43 cellular contexts compared by ENCODE assay signal in genomic region chr9:135697226-135697625, GRCh38. TPM values are rescaled to one million over a fixed set of nuclear protein-coding genes. Genes with fewer than 3 reads are reported as not detected.
"Had no signal": no experiment of that assay in that cellular context is flagged by ENCODE, and none has a peak within 500 bp of the region (broad histone marks: within the 10 kb centered on the region; RNA-seq: fewer than 3 reads in every experiment).

No MANE protein-coding gene starts in this region.

- H3K27me3 ChIP-seq: brain microvascular endothelial cell had no signal

- H3K9me3 ChIP-seq: adrenal gland, ascending aorta, body of pancreas, breast epithelium had no signal

- H3K9me3 Mint-ChIP-seq: activated naive CD4-positive, alpha-beta T cell treated with anti-CD3 and anti-CD28 coated beads for 36 hours; activated naive CD4-positive, alpha-beta T cell treated with anti-CD3 and anti-CD28 coated beads, Interleukin-2, amount 10 ng/mL, durations not matched to agents 7 days and 5 days; activated naive CD4-positive, alpha-beta T cell treated with anti-CD3 and anti-CD28 coated beads, Interleukin-2, amount 50 U/mL, for 24 hours; activated naive CD4-positive, alpha-beta T cell treated with anti-CD3 and anti-CD28 coated beads, Interleukin-2, amount 50 U/mL, for 72 hours; activated naive CD8-positive, alpha-beta T cell treated with anti-CD3 and anti-CD28 coated beads for 36 hours; activated naive CD8-positive, alpha-beta T cell treated with anti-CD3 and anti-CD28 coated beads, Interleukin-2, amount 10 ng/mL, durations not matched to agents 7 days and 5 days; activated naive CD8-positive, alpha-beta T cell treated with anti-CD3 and anti-CD28 coated beads, Interleukin-2, amount 50 U/mL, for 24 hours; activated T-cell treated with anti-CD3 and anti-CD28 coated beads, Interleukin-2, amount 50 U/mL, for 24 hours; activated T-cell treated with anti-CD3 and anti-CD28 coated beads, Interleukin-2, amount 50 U/mL, for 4 hours; activated T-cell treated with anti-CD3 and anti-CD28 coated beads, Interleukin-2, amount 50 U/mL, for 72 hours; activated T-helper 1 cell treated with anti-CD3 and anti-CD28 coated beads, Interleukin-12 subunit alpha, Interleukin-12 subunit beta, Interleukin-2, Interleukin-4 antibody, amounts not matched to agents 30 ng/mL and 10 ng/mL and 1 ng/mL, durations not matched to agents 14 hours and 24 hours and 36 hours; activated T-helper 17 cell treated with anti-CD3 and anti-CD28 coated beads, Interleukin-2, amount 50 U/mL, for 72 hours; activated T-helper 2 cell treated with anti-CD3 and anti-CD28 coated beads, Interferon-gamma antibody, Interleukin-2, Interleukin-4, amounts not matched to agents 10 μg/mL and 5 μg/mL and 100 μg/mL, durations not matched to agents 14 hours and 24 hours and 36 hours; central memory CD8-positive, alpha-beta T cell had no signal

- H3K27me3 Mint-ChIP-seq: activated naive CD4-positive, alpha-beta T cell treated with anti-CD3 and anti-CD28 coated beads, Interleukin-2, amount 10 ng/mL, durations not matched to agents 7 days and 5 days; activated naive CD8-positive, alpha-beta T cell; activated naive CD8-positive, alpha-beta T cell treated with anti-CD3 and anti-CD28 coated beads, Interleukin-2, amount 10 ng/mL, durations not matched to agents 7 days and 5 days; activated T-helper 17 cell treated with anti-CD3 and anti-CD28 coated beads, Interleukin-2, amount 50 U/mL, for 72 hours had no signal

- DNase-seq: activated effector memory CD4-positive, alpha-beta T cell treated with anti-CD3 and anti-CD28 coated beads, Interleukin-2, amount 50 U/mL, for 16 hours; activated effector memory CD4-positive, alpha-beta T cell treated with Interleukin-2 at 50 U/mL for 16 hours; activated gamma-delta T cell; activated gamma-delta T cell treated with Interleukin-2 at 50 U/mL for 16 hours; activated naive CD4-positive, alpha-beta T cell; activated naive CD4-positive, alpha-beta T cell treated with anti-CD3 and anti-CD28 coated beads for 36 hours; activated naive CD4-positive, alpha-beta T cell treated with anti-CD3 and anti-CD28 coated beads, Interleukin-2, amount 10 ng/mL, durations not matched to agents 7 days and 5 days; activated naive CD4-positive, alpha-beta T cell treated with anti-CD3 and anti-CD28 coated beads, Interleukin-2, amount 50 U/mL, for 16 hours; activated naive CD4-positive, alpha-beta T cell treated with Interleukin-2 at 50 U/mL for 16 hours; activated naive CD8-positive, alpha-beta T cell treated with anti-CD3 and anti-CD28 coated beads for 36 hours; activated naive CD8-positive, alpha-beta T cell treated with anti-CD3 and anti-CD28 coated beads, Interleukin-2, amount 10 ng/mL, durations not matched to agents 7 days and 5 days; activated naive CD8-positive, alpha-beta T cell treated with anti-CD3 and anti-CD28 coated beads, Interleukin-2, amount 50 U/mL, for 24 hours; activated T-cell treated with anti-CD3 and anti-CD28 coated beads, Interleukin-2, amount 50 U/mL, for 24 hours; activated T-cell treated with anti-CD3 and anti-CD28 coated beads, Interleukin-2, amount 50 U/mL, for 4 hours; activated T-cell treated with anti-CD3 and anti-CD28 coated beads, Interleukin-2, amount 50 U/mL, for 48 hours; activated T-cell treated with anti-CD3 and anti-CD28 coated beads, Interleukin-2, amount 50 U/mL, for 72 hours; adrenal gland; amniotic stem cell; amygdala; anterior cingulate cortex; aorta; body of pancreas; brain microvascular endothelial cell; caudate nucleus; central memory CD4-positive, alpha-beta T cell; cerebellar nuclear complex had no signal

- H3K27ac Mint-ChIP-seq: activated naive CD4-positive, alpha-beta T cell treated with anti-CD3 and anti-CD28 coated beads for 36 hours; activated naive CD4-positive, alpha-beta T cell treated with anti-CD3 and anti-CD28 coated beads, Interleukin-2, amount 10 ng/mL, durations not matched to agents 7 days and 5 days; activated naive CD4-positive, alpha-beta T cell treated with anti-CD3 and anti-CD28 coated beads, Interleukin-2, amount 50 U/mL, for 24 hours; activated naive CD4-positive, alpha-beta T cell treated with anti-CD3 and anti-CD28 coated beads, Interleukin-2, amount 50 U/mL, for 72 hours; activated naive CD8-positive, alpha-beta T cell; activated naive CD8-positive, alpha-beta T cell treated with anti-CD3 and anti-CD28 coated beads for 36 hours; activated naive CD8-positive, alpha-beta T cell treated with anti-CD3 and anti-CD28 coated beads, Interleukin-2, amount 10 ng/mL, durations not matched to agents 7 days and 5 days; activated naive CD8-positive, alpha-beta T cell treated with anti-CD3 and anti-CD28 coated beads, Interleukin-2, amount 50 U/mL, for 24 hours; activated T-cell treated with anti-CD3 and anti-CD28 coated beads, Interleukin-2, amount 50 U/mL, for 24 hours; activated T-cell treated with anti-CD3 and anti-CD28 coated beads, Interleukin-2, amount 50 U/mL, for 72 hours; activated T-helper 1 cell treated with anti-CD3 and anti-CD28 coated beads, Interleukin-12 subunit alpha, Interleukin-12 subunit beta, Interleukin-2, Interleukin-4 antibody, amounts not matched to agents 30 ng/mL and 10 ng/mL and 1 ng/mL, durations not matched to agents 14 hours and 24 hours and 36 hours; activated T-helper 17 cell treated with anti-CD3 and anti-CD28 coated beads, Interleukin-2, amount 50 U/mL, for 72 hours; activated T-helper 2 cell treated with anti-CD3 and anti-CD28 coated beads, Interferon-gamma antibody, Interleukin-2, Interleukin-4, amounts not matched to agents 10 μg/mL and 5 μg/mL and 100 μg/mL, durations not matched to agents 14 hours and 24 hours and 36 hours; brain had no signal

- H3K4me1 Mint-ChIP-seq: activated naive CD4-positive, alpha-beta T cell treated with anti-CD3 and anti-CD28 coated beads, Interleukin-2, amount 10 ng/mL, durations not matched to agents 7 days and 5 days; activated naive CD4-positive, alpha-beta T cell treated with anti-CD3 and anti-CD28 coated beads, Interleukin-2, amount 50 U/mL, for 24 hours; activated naive CD8-positive, alpha-beta T cell treated with anti-CD3 and anti-CD28 coated beads for 36 hours; activated naive CD8-positive, alpha-beta T cell treated with anti-CD3 and anti-CD28 coated beads, Interleukin-2, amount 10 ng/mL, durations not matched to agents 7 days and 5 days; activated naive CD8-positive, alpha-beta T cell treated with anti-CD3 and anti-CD28 coated beads, Interleukin-2, amount 50 U/mL, for 24 hours; activated T-helper 17 cell treated with anti-CD3 and anti-CD28 coated beads, Interleukin-2, amount 50 U/mL, for 72 hours; central memory CD8-positive, alpha-beta T cell had no signal

- ATAC-seq: activated naive CD4-positive, alpha-beta T cell treated with anti-CD3 and anti-CD28 coated beads, Interleukin-2, amount 50 U/mL, for 72 hours; activated naive CD8-positive, alpha-beta T cell treated with anti-CD3 and anti-CD28 coated beads, Interleukin-2, amount 50 U/mL, for 24 hours; activated T-cell treated with anti-CD3 and anti-CD28 coated beads, Interleukin-2, amount 50 U/mL, for 4 hours; activated T-cell treated with anti-CD3 and anti-CD28 coated beads, Interleukin-2, amount 50 U/mL, for 72 hours; activated T-helper 17 cell treated with anti-CD3 and anti-CD28 coated beads, Interleukin-2, amount 50 U/mL, for 72 hours; body of pancreas had no signal

- H3K4me1 ChIP-seq: breast epithelium had no signal

- H3K36me3 ChIP-seq: adrenal gland, ascending aorta, brain microvascular endothelial cell, breast epithelium, cardiac muscle cell had no signal

- H3K27ac ChIP-seq: adrenal gland, ascending aorta, body of pancreas, brain microvascular endothelial cell, breast epithelium, cardiac muscle cell had no signal

- H3K36me3 Mint-ChIP-seq: activated naive CD4-positive, alpha-beta T cell treated with anti-CD3 and anti-CD28 coated beads, Interleukin-2, amount 10 ng/mL, durations not matched to agents 7 days and 5 days; activated naive CD4-positive, alpha-beta T cell treated with anti-CD3 and anti-CD28 coated beads, Interleukin-2, amount 50 U/mL, for 24 hours; activated naive CD4-positive, alpha-beta T cell treated with anti-CD3 and anti-CD28 coated beads, Interleukin-2, amount 50 U/mL, for 72 hours; activated naive CD8-positive, alpha-beta T cell; activated naive CD8-positive, alpha-beta T cell treated with anti-CD3 and anti-CD28 coated beads for 36 hours; activated naive CD8-positive, alpha-beta T cell treated with anti-CD3 and anti-CD28 coated beads, Interleukin-2, amount 10 ng/mL, durations not matched to agents 7 days and 5 days; brain had no signal

- H3K4me3 Mint-ChIP-seq: activated naive CD4-positive, alpha-beta T cell treated with anti-CD3 and anti-CD28 coated beads for 36 hours; activated naive CD4-positive, alpha-beta T cell treated with anti-CD3 and anti-CD28 coated beads, Interleukin-2, amount 10 ng/mL, durations not matched to agents 7 days and 5 days; activated naive CD4-positive, alpha-beta T cell treated with anti-CD3 and anti-CD28 coated beads, Interleukin-2, amount 50 U/mL, for 24 hours; activated naive CD8-positive, alpha-beta T cell; activated naive CD8-positive, alpha-beta T cell treated with anti-CD3 and anti-CD28 coated beads for 36 hours; activated naive CD8-positive, alpha-beta T cell treated with anti-CD3 and anti-CD28 coated beads, Interleukin-2, amount 10 ng/mL, durations not matched to agents 7 days and 5 days; activated naive CD8-positive, alpha-beta T cell treated with anti-CD3 and anti-CD28 coated beads, Interleukin-2, amount 50 U/mL, for 24 hours; activated T-cell treated with anti-CD3 and anti-CD28 coated beads, Interleukin-2, amount 50 U/mL, for 24 hours; activated T-cell treated with anti-CD3 and anti-CD28 coated beads, Interleukin-2, amount 50 U/mL, for 4 hours; activated T-cell treated with anti-CD3 and anti-CD28 coated beads, Interleukin-2, amount 50 U/mL, for 72 hours; activated T-helper 1 cell treated with anti-CD3 and anti-CD28 coated beads, Interleukin-12 subunit alpha, Interleukin-12 subunit beta, Interleukin-2, Interleukin-4 antibody, amounts not matched to agents 30 ng/mL and 10 ng/mL and 1 ng/mL, durations not matched to agents 14 hours and 24 hours and 36 hours; activated T-helper 17 cell treated with anti-CD3 and anti-CD28 coated beads, Interleukin-2, amount 50 U/mL, for 72 hours; brain; central memory CD8-positive, alpha-beta T cell had no signal

- H3K4me3 ChIP-seq: adrenal gland, ascending aorta, body of pancreas, breast epithelium, cardiac muscle cell had no signal

- FAIRE-seq: astrocyte, bronchial epithelial cell had no signal

RNA-seq across cellular contexts. Expression of gene SOHLH1, which starts 2.1 kb away (rescaled TPM):
- total RNA-seq: activated naive CD4-positive, alpha-beta T cell treated with anti-CD3 and anti-CD28 coated beads for 36 hours; activated naive CD4-positive, alpha-beta T cell treated with anti-CD3 and anti-CD28 coated beads, Interleukin-2, amount 50 U/mL, for 72 hours; activated naive CD8-positive, alpha-beta T cell treated with anti-CD3 and anti-CD28 coated beads for 36 hours; activated naive CD8-positive, alpha-beta T cell treated with anti-CD3 and anti-CD28 coated beads, Interleukin-2, amount 10 ng/mL, durations not matched to agents 7 days and 5 days; activated T-cell treated with anti-CD3 and anti-CD28 coated beads, Interleukin-2, amount 50 U/mL, for 4 hours; activated T-cell treated with anti-CD3 and anti-CD28 coated beads, Interleukin-2, amount 50 U/mL, for 72 hours; activated T-helper 1 cell treated with anti-CD3 and anti-CD28 coated beads, Interleukin-12 subunit alpha, Interleukin-12 subunit beta, Interleukin-2, Interleukin-4 antibody, amounts not matched to agents 30 ng/mL and 10 ng/mL and 1 ng/mL, durations not matched to agents 14 hours and 24 hours and 36 hours; activated T-helper 17 cell treated with anti-CD3 and anti-CD28 coated beads, Interleukin-2, amount 50 U/mL, for 72 hours; activated T-helper 2 cell treated with anti-CD3 and anti-CD28 coated beads, Interferon-gamma antibody, Interleukin-2, Interleukin-4, amounts not matched to agents 10 μg/mL and 5 μg/mL and 100 μg/mL, durations not matched to agents 14 hours and 24 hours and 36 hours; adrenal gland; aorta; ascending aorta; astrocyte; body of pancreas; breast epithelium; bronchial epithelial cell; cardiac muscle cell; cardiac septum; cerebellum; chondrocyte had no signal
- polyA plus RNA-seq: adipose tissue, adrenal gland, aorta, cardiac muscle cell had no signal

RNA-seq across cellular contexts. Expression of gene KCNT1, which starts 4.8 kb away (rescaled TPM):
- total RNA-seq: activated naive CD4-positive, alpha-beta T cell treated with anti-CD3 and anti-CD28 coated beads for 36 hours; activated naive CD4-positive, alpha-beta T cell treated with anti-CD3 and anti-CD28 coated beads, Interleukin-2, amount 50 U/mL, for 72 hours; activated naive CD8-positive, alpha-beta T cell treated with anti-CD3 and anti-CD28 coated beads for 36 hours; activated naive CD8-positive, alpha-beta T cell treated with anti-CD3 and anti-CD28 coated beads, Interleukin-2, amount 10 ng/mL, durations not matched to agents 7 days and 5 days; activated T-cell treated with anti-CD3 and anti-CD28 coated beads, Interleukin-2, amount 50 U/mL, for 72 hours; activated T-helper 1 cell treated with anti-CD3 and anti-CD28 coated beads, Interleukin-12 subunit alpha, Interleukin-12 subunit beta, Interleukin-2, Interleukin-4 antibody, amounts not matched to agents 30 ng/mL and 10 ng/mL and 1 ng/mL, durations not matched to agents 14 hours and 24 hours and 36 hours; activated T-helper 17 cell treated with anti-CD3 and anti-CD28 coated beads, Interleukin-2, amount 50 U/mL, for 72 hours; activated T-helper 2 cell treated with anti-CD3 and anti-CD28 coated beads, Interferon-gamma antibody, Interleukin-2, Interleukin-4, amounts not matched to agents 10 μg/mL and 5 μg/mL and 100 μg/mL, durations not matched to agents 14 hours and 24 hours and 36 hours; ascending aorta; astrocyte; breast epithelium; bronchial epithelial cell; chondrocyte had no signal
- polyA plus RNA-seq: aorta had no signal

RNA-seq across cellular contexts. Expression of gene LCN9, which starts 34.1 kb away (rescaled TPM):
- total RNA-seq: activated naive CD4-positive, alpha-beta T cell treated with anti-CD3 and anti-CD28 coated beads for 36 hours; activated naive CD4-positive, alpha-beta T cell treated with anti-CD3 and anti-CD28 coated beads, Interleukin-2, amount 50 U/mL, for 72 hours; activated naive CD8-positive, alpha-beta T cell treated with anti-CD3 and anti-CD28 coated beads for 36 hours; activated naive CD8-positive, alpha-beta T cell treated with anti-CD3 and anti-CD28 coated beads, Interleukin-2, amount 10 ng/mL, durations not matched to agents 7 days and 5 days; activated T-cell treated with anti-CD3 and anti-CD28 coated beads, Interleukin-2, amount 50 U/mL, for 4 hours; activated T-cell treated with anti-CD3 and anti-CD28 coated beads, Interleukin-2, amount 50 U/mL, for 72 hours; activated T-helper 1 cell treated with anti-CD3 and anti-CD28 coated beads, Interleukin-12 subunit alpha, Interleukin-12 subunit beta, Interleukin-2, Interleukin-4 antibody, amounts not matched to agents 30 ng/mL and 10 ng/mL and 1 ng/mL, durations not matched to agents 14 hours and 24 hours and 36 hours; activated T-helper 17 cell treated with anti-CD3 and anti-CD28 coated beads, Interleukin-2, amount 50 U/mL, for 72 hours; activated T-helper 2 cell treated with anti-CD3 and anti-CD28 coated beads, Interferon-gamma antibody, Interleukin-2, Interleukin-4, amounts not matched to agents 10 μg/mL and 5 μg/mL and 100 μg/mL, durations not matched to agents 14 hours and 24 hours and 36 hours; adrenal gland; aorta; ascending aorta; body of pancreas; bronchial epithelial cell; cardiac muscle cell; cardiac septum; cerebellum had no signal
- polyA plus RNA-seq: adrenal gland, aorta had no signal

RNA-seq across cellular contexts. Expression of gene GLT6D1, which starts 57.9 kb away (rescaled TPM):
- total RNA-seq: activated naive CD4-positive, alpha-beta T cell treated with anti-CD3 and anti-CD28 coated beads for 36 hours; activated naive CD4-positive, alpha-beta T cell treated with anti-CD3 and anti-CD28 coated beads, Interleukin-2, amount 50 U/mL, for 72 hours; activated naive CD8-positive, alpha-beta T cell treated with anti-CD3 and anti-CD28 coated beads for 36 hours; activated naive CD8-positive, alpha-beta T cell treated with anti-CD3 and anti-CD28 coated beads, Interleukin-2, amount 10 ng/mL, durations not matched to agents 7 days and 5 days; activated T-cell treated with anti-CD3 and anti-CD28 coated beads, Interleukin-2, amount 50 U/mL, for 4 hours; activated T-cell treated with anti-CD3 and anti-CD28 coated beads, Interleukin-2, amount 50 U/mL, for 72 hours; activated T-helper 1 cell treated with anti-CD3 and anti-CD28 coated beads, Interleukin-12 subunit alpha, Interleukin-12 subunit beta, Interleukin-2, Interleukin-4 antibody, amounts not matched to agents 30 ng/mL and 10 ng/mL and 1 ng/mL, durations not matched to agents 14 hours and 24 hours and 36 hours; activated T-helper 17 cell treated with anti-CD3 and anti-CD28 coated beads, Interleukin-2, amount 50 U/mL, for 72 hours; activated T-helper 2 cell treated with anti-CD3 and anti-CD28 coated beads, Interferon-gamma antibody, Interleukin-2, Interleukin-4, amounts not matched to agents 10 μg/mL and 5 μg/mL and 100 μg/mL, durations not matched to agents 14 hours and 24 hours and 36 hours; adrenal gland; aorta; ascending aorta; astrocyte; body of pancreas; breast epithelium; bronchial epithelial cell; cardiac muscle cell; cardiac septum; cerebellum; chondrocyte had no signal
- polyA plus RNA-seq: adipose tissue, adrenal gland, aorta, cardiac muscle cell had no signal
